13 cellular contexts compared by ENCODE assay signal in the genomic region with DNA sequence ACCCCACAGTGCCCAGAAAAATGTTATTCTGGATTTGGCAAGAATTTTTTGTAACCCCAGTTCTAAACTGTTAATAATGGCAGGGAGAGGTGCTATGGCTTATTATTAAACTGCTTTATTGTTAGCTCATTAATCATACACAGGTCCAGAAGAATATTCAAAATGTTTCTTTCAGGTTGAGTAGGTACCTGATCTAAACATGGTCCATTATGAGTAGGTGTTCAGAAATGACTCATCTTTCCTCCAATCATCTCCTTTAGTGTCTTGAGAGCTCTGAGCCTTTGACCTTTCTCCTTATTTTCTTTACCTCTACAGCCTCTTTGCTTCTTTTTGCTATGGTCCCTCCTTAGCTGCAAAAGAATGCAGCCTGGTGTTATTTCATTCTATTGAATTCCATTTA.
A peak's percentile ranks its signal among the peaks of the same experiment; 100 is the strongest.
DNase-seq lines count a peak whose midpoint lies in the region; ATAC-seq and TF ChIP-seq lines count a peak whose summit lies in the region.
"Had no signal": no experiment of that assay in that cellular context is flagged by ENCODE, and none has a peak within 500 bp of the region (broad histone marks: within the 10 kb centered on the region; RNA-seq: fewer than 3 reads in every experiment).

No MANE protein-coding gene starts in this region.

- no peaks in the 10 kb centered on the region for H3K36me3 ChIP-seq in thyroid gland

- ATAC-seq in GM18873 (IDR thresholded peaks at IDR 0.05; ENCODE audit: low FRiP score, unreplicated experiment) (peak; percentile 100), GM21717 (IDR thresholded peaks at IDR 0.05; ENCODE audit: unreplicated experiment) (peak; percentile 98), HG03135 (IDR thresholded peaks at IDR 0.05; ENCODE audit: unreplicated experiment) (peak; percentile 98)
- ATAC-seq: naive thymus-derived CD4-positive, alpha-beta T cell; T-helper 17 cell had no signal

- intact Hi-C loops in thyroid gland (cut with DNase I), result no loop called here

- H3K4me3 ChIP-seq in thyroid gland (replicated peaks in 1 of 3), result no peak overlapping the region

- no peaks in the 10 kb centered on the region for H3K27me3 ChIP-seq in thyroid gland

- DNase-seq in Caki2 (ENCODE audit: low read depth) (peak; percentile 57), thyroid gland (no peak), NCI-H510A (lab: John Stamatoyannopoulos, UW) (no peak), NCI-H1105 (lab: John Stamatoyannopoulos, UW) (no peak), NCI-H1930 (lab: John Stamatoyannopoulos, UW) (no peak)
- DNase-seq: naive thymus-derived CD4-positive, alpha-beta T cell; NCI-H1048; OCI-M1; T-helper 17 cell had no signal

- TF ChIP-seq POLR2A in thyroid gland (IDR thresholded peaks at IDR 0.05), result no peak

- no peak for TF ChIP-seq CTCF in thyroid gland (IDR thresholded peaks at IDR 0.05)

- H3K27ac ChIP-seq in thyroid gland, result no peak overlapping the region
- H3K27ac ChIP-seq: HL-60 had no signal

- no peaks in the 10 kb centered on the region for H3K4me1 ChIP-seq in thyroid gland

- H3K9me3 ChIP-seq in thyroid gland, result no peaks in the 10 kb centered on the region

- in situ Hi-C loops in Caki2 (cut with HindIII; ENCODE audit: low pct_unique_long_range_greater_than_20kb, low sequenced_read_pairs), result no loop called here
